In the genomic region with DNA sequence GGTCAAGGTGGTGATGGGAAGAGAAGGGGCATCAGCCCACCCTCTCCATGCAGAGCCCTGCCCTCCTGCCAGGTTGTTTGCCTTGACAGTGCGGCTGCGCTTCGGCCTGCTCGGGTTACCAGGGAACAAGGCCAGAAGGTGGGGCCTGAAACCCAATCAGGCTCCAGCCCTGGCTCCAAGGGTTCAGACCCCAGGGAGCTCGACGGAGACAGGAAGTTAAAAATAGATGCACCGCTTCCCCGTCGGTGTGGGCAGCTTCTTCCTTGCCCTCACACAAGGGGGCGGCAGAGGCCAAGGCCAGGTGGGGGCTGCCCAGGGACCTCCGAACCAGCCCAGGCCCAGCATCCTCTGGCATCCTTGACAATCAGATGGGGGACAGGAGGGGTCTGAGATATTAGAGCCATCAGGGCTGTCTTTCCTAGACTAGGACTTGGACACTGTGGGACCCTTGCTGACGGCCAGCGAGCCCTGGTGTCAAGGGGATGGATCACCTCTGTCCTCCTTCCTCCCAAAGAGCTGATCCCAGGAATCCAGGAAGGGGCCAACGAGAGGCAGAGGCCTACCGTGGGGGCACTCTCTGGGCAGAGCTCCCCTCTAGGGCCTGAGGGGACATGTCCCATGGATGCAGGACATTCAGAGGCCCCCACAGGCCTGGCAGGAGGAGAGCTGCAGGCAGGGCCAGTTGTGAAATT, we compare ENCODE assay signal across 8 cellular contexts.
A peak's percentile ranks its signal among the peaks of the same experiment; 100 is the strongest.
DNase-seq lines count a peak whose midpoint lies in the region; ATAC-seq and TF ChIP-seq lines count a peak whose summit lies in the region.

No MANE protein-coding gene starts in this region.

- peak overlapping the region; percentile 23 for H3K27ac Mint-ChIP-seq in Caco-2 (ENCODE audit: unreplicated experiment)

- peak overlapping the region; percentile 55; the same call in 1 of the 2 replicates for H2BK120ac ChIP-seq in IMR-90 (ENCODE audit: low read depth, low read length)

- no peak overlapping the region for H3K14ac ChIP-seq in IMR-90 (replicated peaks; ENCODE audit: low read depth, low read length)

- peak overlapping the region; percentile 65 for H2AFZ ChIP-seq in IMR-90 (replicated peaks; ENCODE audit: low read length, poor library complexity)
- no peak overlapping the region for H2AFZ ChIP-seq in fibroblast of lung (ENCODE audit: low read length)

- POLR2A ChIA-PET in Caco-2 (lab: Charles Lee) (interaction anchor here (1.3 to 1.5 kb wide), 3 partner anchors 37 to 118 kb away, joined by 4 to 10 read pairs (median 7); a partner anchor contains a TSS), IMR-90 (lab: Charles Lee; ENCODE audit: unreplicated experiment) (no interaction called here)

- no peaks in the 10 kb centered on the region for H3K36me3 Mint-ChIP-seq in Caco-2 (ENCODE audit: insufficient read depth, unreplicated experiment)

- H3K9me3 ChIP-seq in Caco-2 = peaks cover 3% of the 10 kb centered on the region; the same call in 1 of the 2 replicates
- H3K9me3 ChIP-seq in IMR-90 (ENCODE audit: control insufficient read depth, insufficient read depth, low read length) = peaks cover 7% of the 10 kb centered on the region
- no peaks in the 10 kb centered on the region for H3K9me3 ChIP-seq in fibroblast of lung (ENCODE audit: control insufficient read depth, insufficient read depth, low read depth, low read length)

- H3K27me3 Mint-ChIP-seq in Caco-2 (ENCODE audit: insufficient read depth, unreplicated experiment) = no peaks in the 10 kb centered on the region

- no peaks in the 10 kb centered on the region for H3K9me3 Mint-ChIP-seq in Caco-2 (ENCODE audit: unreplicated experiment)

- in situ Hi-C loops in IMR-90 (cut with MboI; ENCODE audit: low sequenced_read_pairs) = no loop called here

- intact Hi-C loops in Caco-2 (cut with micrococcal nuclease; ENCODE audit: unreplicated experiment) = loop anchor here (1.0 kb wide), 3 partner anchors 37 to 162 kb away; no protein-coding TSS in a partner anchor
- intact Hi-C loops in IMR-90 (cut with micrococcal nuclease) = loop anchor here (1.0 kb wide), 1 partner anchor 118 kb away; no protein-coding TSS in a partner anchor
- intact Hi-C loops in sciatic nerve (cut with DNase I) = no loop called here

- H3K9ac ChIP-seq in IMR-90 (ENCODE audit: low read depth, low read length) (no peak overlapping the region; the same call in 1 of the 2 replicates), fibroblast of lung (ENCODE audit: insufficient read depth, low read length) (no peak overlapping the region)

- H3K23ac ChIP-seq in IMR-90 (ENCODE audit: low read depth, low read length) = no peak overlapping the region

- ATAC-seq in IMR-90 (ENCODE audit: low read depth) (peak; percentile 79), SK-N-SH treated with all-trans-retinoic acid at 6 μM for 48 hours (peak; percentile 83), sciatic nerve (peak; percentile 88), GM21723 (IDR thresholded peaks at IDR 0.05; ENCODE audit: unreplicated experiment) (no peak), GM19452 (IDR thresholded peaks at IDR 0.05; ENCODE audit: unreplicated experiment) (no peak)

- peaks cover 41% of the 10 kb centered on the region for H3K4me1 ChIP-seq in Caco-2
- H3K4me1 ChIP-seq in IMR-90 (ENCODE audit: control insufficient read depth, insufficient read depth, low read length) = peaks cover 5% of the 10 kb centered on the region; the same call in 1 of the 2 replicates
- H3K4me1 ChIP-seq in fibroblast of lung (ENCODE audit: control insufficient read depth, extremely low read depth, insufficient read depth, low read length) = no peaks in the 10 kb centered on the region

- peak overlapping the region; percentile 81 for H2AK5ac ChIP-seq in IMR-90 (ENCODE audit: low read depth, low read length)

- H3K4me3 ChIP-seq in Caco-2 (ENCODE audit: low read depth, low read length) (no peak overlapping the region), IMR-90 (ENCODE audit: insufficient read depth, low read depth, low read length) (no peak overlapping the region), fibroblast of lung (replicated peaks in 1 of 4; ENCODE audit: control extremely low read depth in 1 of 4, insufficient read depth in 1 of 4, low read depth in 3 of 4, low read length in 4 of 4) (no peak overlapping the region)

- peak overlapping the region in 1 of 2 experiments; percentile 50; a peak in 1 of 4 replicates for H4K8ac ChIP-seq in IMR-90 (ENCODE audit: low read depth in 2 of 2, low read length in 2 of 2)

- BruUV-seq in Caco-2 (replicated peaks; lab: Mats Ljungman, UMichigan) = no TSS peak
- no TSS peak for BruUV-seq in IMR-90 (replicated peaks; lab: Mats Ljungman, UMichigan)

- H3K18ac ChIP-seq in IMR-90 (ENCODE audit: low read depth, low read length) = 0 out of 2 replicates have a peak overlapping the region, but pooled peaks have one; percentile 46

- dilution Hi-C loops in IMR-90 (cut with HindIII; ENCODE audit: low sequenced_read_pairs, unreplicated experiment) = no loop called here

- CTCF ChIA-PET in Caco-2 (lab: Charles Lee) (interaction anchor here (0.5 to 4.3 kb wide), 46 partner anchors 9 to 487 kb away, joined by 3 to 119 read pairs (median 4); a partner anchor contains a TSS), IMR-90 (lab: Yijun Ruan, JAX) (interaction anchor here (1.8 kb wide), 1 partner anchor 10 kb away, joined by 10 read pairs; no protein-coding TSS in a partner anchor)

- peak; percentile 96 to 97 for TF ChIP-seq CTCF in Caco-2 (IDR thresholded peaks at IDR 0.05; ENCODE audit: insufficient read depth in 1 of 2, low read depth in 1 of 2, low read length in 1 of 2, severe bottlenecking in 1 of 2, unreplicated experiment in 1 of 2)
- peak; percentile 78 for TF ChIP-seq CTCF in IMR-90 (conservative IDR thresholded peaks at IDR 0.05; ENCODE audit: low read depth, low read length)
- TF ChIP-seq CTCF in fibroblast of lung (conservative IDR thresholded peaks at IDR 0.05 in 1 of 2, IDR thresholded peaks at IDR 0.05 in 1 of 2; ENCODE audit: low read depth in 1 of 2, low read length in 2 of 2) = peak; percentile 64 to 73

- DNase-seq in Caco-2 (peak; percentile 85 to 91), IMR-90 (peak; percentile 39), fibroblast of lung (ENCODE audit: low read depth in 2 of 2) (peak; percentile 23 to 49), sciatic nerve (ENCODE audit: low spot score) (peak; percentile 76), GDM1 (lab: John Stamatoyannopoulos, UW) (no peak)

- H3K4me2 ChIP-seq in IMR-90 (ENCODE audit: low read depth, low read length) = no peak overlapping the region
- H3K4me2 ChIP-seq in fibroblast of lung (ENCODE audit: extremely low read depth, insufficient read depth, low read length) = no peak overlapping the region

- no peak overlapping the region for H3K56ac ChIP-seq in IMR-90 (ENCODE audit: extremely low read depth, insufficient read depth, low read length)

- peaks cover 0 to 7% of the 10 kb centered on the region in 2 experiments; a peak in 2 of 4 replicates for H3K79me1 ChIP-seq in IMR-90 (ENCODE audit: low read depth in 1 of 2, low read length in 2 of 2)

- no peaks in the 10 kb centered on the region; the same call in 1 of the 2 replicates for H4K20me1 ChIP-seq in IMR-90 (ENCODE audit: insufficient read depth, low read length)
- no peaks in the 10 kb centered on the region for H4K20me1 ChIP-seq in fibroblast of lung (ENCODE audit: control insufficient read depth, extremely low read depth, insufficient read depth, low read length)

- TF ChIP-seq RAD21 in IMR-90 (IDR thresholded peaks at IDR 0.05; ENCODE audit: low read length) = peak; percentile 88

- peak overlapping the region; percentile 85 for H3K4ac ChIP-seq in IMR-90 (ENCODE audit: low read depth, low read length)

- peak overlapping the region; percentile 83 for H2AK9ac ChIP-seq in IMR-90 (replicated peaks; ENCODE audit: low read depth, low read length, poor library complexity)

- H3K27me3 ChIP-seq in Caco-2 (replicated peaks; ENCODE audit: control insufficient read depth, insufficient read depth, low read length) (no peaks in the 10 kb centered on the region), IMR-90 (ENCODE audit: control insufficient read depth, insufficient read depth, low read length) (no peaks in the 10 kb centered on the region), fibroblast of lung (ENCODE audit: control insufficient read depth, insufficient read depth, low read length) (no peaks in the 10 kb centered on the region)

- H3K9me1 ChIP-seq in IMR-90 (ENCODE audit: insufficient read depth, low read length) = no peaks in the 10 kb centered on the region; the same call in 1 of the 2 replicates

- H4K91ac ChIP-seq in IMR-90 (ENCODE audit: insufficient read depth, low read depth, low read length) = peak overlapping the region; percentile 46

- no peak overlapping the region for H2BK5ac ChIP-seq in IMR-90 (ENCODE audit: low read depth, low read length, poor library complexity, severe bottlenecking)

- no peak overlapping the region for H3K4me3 Mint-ChIP-seq in Caco-2 (ENCODE audit: unreplicated experiment)

- H3K27ac ChIP-seq in IMR-90 (ENCODE audit: insufficient read depth, low read length) = no peak overlapping the region
- no peak overlapping the region for H3K27ac ChIP-seq in fibroblast of lung (ENCODE audit: insufficient read depth, low read length)

- 0 out of 2 replicates have a peak overlapping the region, but pooled peaks have one; percentile 68 for H2BK20ac ChIP-seq in IMR-90 (ENCODE audit: low read depth, low read length)

- WGBS in IMR-90 (ENCODE audit: extremely low coverage in 2 of 2, insufficient read length in 1 of 2), 2 experiments = 57% methylated on average over 7 of the region's 15 CpGs; no CpG with 5 or more reads in 1 of the 2 experiments

- peaks cover 12% of the 10 kb centered on the region for H3K4me1 Mint-ChIP-seq in Caco-2 (ENCODE audit: low read depth, unreplicated experiment)

- H4K5ac ChIP-seq in IMR-90 (ENCODE audit: low read depth, low read length) = peak overlapping the region; percentile 38; the same call in 1 of the 2 replicates

- TF ChIP-seq POLR2A in IMR-90 (IDR thresholded peaks at IDR 0.05; ENCODE audit: low read depth, low read length) = no peak; the same call in 1 of the 2 replicates

- H3K36me3 ChIP-seq in Caco-2 (ENCODE audit: control insufficient read depth, insufficient read depth, low read length) = no peaks in the 10 kb centered on the region
- peaks cover 10% of the 10 kb centered on the region for H3K36me3 ChIP-seq in IMR-90 (ENCODE audit: control insufficient read depth, insufficient read depth, low read length)
- H3K36me3 ChIP-seq in fibroblast of lung (ENCODE audit: control insufficient read depth, insufficient read depth, low read length) = no peaks in the 10 kb centered on the region

- no peaks in the 10 kb centered on the region for H3K79me2 ChIP-seq in fibroblast of lung (ENCODE audit: control insufficient read depth, insufficient read depth, low read length)

- H2BK15ac ChIP-seq in IMR-90 (ENCODE audit: low read depth, low read length) = peak overlapping the region; percentile 74; the same call in 1 of the 3 replicates

TF ChIP-seq in IMR-90, 13 proteins besides CTCF, POLR2A, EP300 and RAD21 (continues in another document):
- TF ChIP-seq MAZ (IDR thresholded peaks at IDR 0.05; ENCODE audit: borderline replicate concordance, low read depth, low read length) = peak; percentile 75; the same call in 1 of the 2 replicates
- no peak for TF ChIP-seq RFX5 (IDR thresholded peaks at IDR 0.05; ENCODE audit: low read depth, low read length)

TF ChIP-seq in SK-N-SH treated with all-trans-retinoic acid at 6 μM for 48 hours, 23 proteins besides CTCF, POLR2A, EP300 and RAD21:
- TF ChIP-seq RARB (CRISPR knock-in tag; IDR thresholded peaks at IDR 0.05) = no peak
TF ChIP-seq in SK-N-SH treated with all-trans-retinoic acid at 6 μM for 48 hours: peak in this region for 0.

Comparison
In these comparisons a context has a peak if more than half of its experiments do, and no peak if none do; other contexts are left out.
1. ATAC-seq: peak in IMR-90 (single experiment), SK-N-SH treated with all-trans-retinoic acid at 6 μM for 48 hours (single experiment) and sciatic nerve (single experiment); none in GM21723 (single experiment) and GM19452 (single experiment).
2. Peak in every context shown above with its lines, with median percentiles within 50 percentile points of each other: CTCF ChIP-seq.